ENCODE assay signal across 8 cellular contexts in genomic region chr6:75208564-75209431, GRCh38. TPM values are rescaled to one million over a fixed set of nuclear protein-coding genes. Genes with fewer than 3 reads are reported as not detected.
A peak's percentile ranks its signal among the peaks of the same experiment; 100 is the strongest.
DNase-seq lines count a peak whose midpoint lies in the region; ATAC-seq, FAIRE-seq and TF ChIP-seq lines count a peak whose summit lies in the region.

No MANE protein-coding gene starts in this region.

- FAIRE-seq in HepG2 (lab: Jason Lieb, UNC), result peak; percentile 67

- H3K4me1 ChIP-seq in HepG2 (ENCODE audit: insufficient read depth, low read length), result no peaks in the 10 kb centered on the region; the same call in 1 of the 2 replicates

- 4% methylated on average over 26 of the region's 26 CpGs for WGBS in HepG2 (ENCODE audit: low lambda C conversion rate)

- TF ChIP-seq CTCF in choroid plexus epithelial cell (conservative IDR thresholded peaks at IDR 0.05; ENCODE audit: low read depth, low read length) (peak; percentile 92), HepG2 (CRISPR knock-in tag; IDR thresholded peaks at IDR 0.05) (peak; percentile 89)

- no peak overlapping the region for H3K27ac ChIP-seq in HepG2 (ENCODE audit: extremely low read length, insufficient read depth, low read length)

- H3K4me2 ChIP-seq in HepG2 (ENCODE audit: low read depth, low read length), result peak overlapping the region; percentile 15; the same call in 1 of the 2 replicates

- peak overlapping the region; percentile 40 for H3K4me3 ChIP-seq in choroid plexus epithelial cell (ENCODE audit: low read depth, low read length)
- no peak overlapping the region for H3K4me3 ChIP-seq in HepG2 (replicated peaks in 1 of 3; ENCODE audit: insufficient read depth in 1 of 3, low read depth in 2 of 3, low read length in 3 of 3)

- CTCF ChIA-PET in HepG2 (lab: Yijun Ruan, JAX; ENCODE audit: low intra/inter-chr PET ratio, low total read pairs), result interaction anchor here (1.0 to 1.8 kb wide), 9 partner anchors 307 to 1470 kb away, joined by 3 to 11 read pairs (median 6); no protein-coding TSS in a partner anchor

- ATAC-seq in GM18907 (IDR thresholded peaks at IDR 0.05; ENCODE audit: unreplicated experiment) (peak; percentile 82), HG03139 (IDR thresholded peaks at IDR 0.05; ENCODE audit: unreplicated experiment) (peak; percentile 78), HepG2 (peak; percentile 91)

- H4K20me1 ChIP-seq in HepG2 (ENCODE audit: insufficient read depth, low read length), result no peaks in the 10 kb centered on the region

- no peak overlapping the region for H2AFZ ChIP-seq in HepG2 (ENCODE audit: low read length)

- peak; percentile 80 for TF ChIP-seq RAD21 in HepG2 (CRISPR knock-in tag; IDR thresholded peaks at IDR 0.05)

- intact Hi-C loops in HepG2 (cut with micrococcal nuclease; ENCODE audit: unreplicated experiment), result loop anchor here (1.0 to 10.0 kb wide), 7 partner anchors 144 to 1354 kb away; no protein-coding TSS in a partner anchor

- H3K9ac ChIP-seq in HepG2 (ENCODE audit: insufficient read depth, low read depth, low read length), result no peak overlapping the region

- no peaks in the 10 kb centered on the region for H3K9me3 ChIP-seq in HepG2 (ENCODE audit: low read length)

- TF ChIP-seq EP300 in HepG2 (IDR thresholded peaks at IDR 0.05; ENCODE audit: low read depth in 2 of 2, low read length in 2 of 2) (no peak), HepG2 (CRISPR knock-in tag; IDR thresholded peaks at IDR 0.05; ENCODE audit: borderline replicate concordance) (no peak)

- TF ChIP-seq POLR2A in HepG2 (IDR thresholded peaks at IDR 0.05; ENCODE audit: insufficient read depth in 1 of 2, low read depth in 2 of 2, low read length in 2 of 2), result no peak

- H3K79me2 ChIP-seq in HepG2 (ENCODE audit: insufficient read depth, low read length), result no peaks in the 10 kb centered on the region

- H3K36me3 ChIP-seq in HepG2 (replicated peaks in 1 of 2; ENCODE audit: control insufficient read depth in 1 of 2, insufficient read depth in 2 of 2, low read length in 2 of 2), result no peaks in the 10 kb centered on the region

- POLR2A ChIA-PET in HepG2 (lab: Yijun Ruan, JAX), result no interaction called here

- DNase-seq in AG20443 (ENCODE audit: low spot score) (peak; percentile 77), NCI-H2227 treated with DMSO at 0.1 percent for 48 hours (lab: John Stamatoyannopoulos, UW) (peak; percentile 57), choroid plexus epithelial cell (ENCODE audit: low read depth) (peak; percentile 90), HepG2 (ENCODE audit: low spot score) (peak; percentile 58)
- DNase-seq in activated CD4-positive, CD25-positive, alpha-beta regulatory T cell treated with anti-CD3 and anti-CD28 coated beads, Interleukin-2, amount 50 U/mL, for 72 hours, result peak; percentile 80
- peak; percentile 73 to 82 for DNase-seq in stimulated activated CD4-positive, alpha-beta T cell treated with anti-CD3 and anti-CD28 coated beads, Interleukin-4, amount 100 ng/mL, for 48 hours (ENCODE audit: low read depth in 2 of 2)

- peaks cover 5 to 48% of the 10 kb centered on the region in 2 experiments; a peak in 4 of 5 replicates for H3K27me3 ChIP-seq in HepG2 (ENCODE audit: control insufficient read depth in 1 of 2, insufficient read depth in 2 of 2, low read length in 2 of 2)

- no TSS peak for BruUV-seq in HepG2 (replicated peaks; lab: Mats Ljungman, UMichigan)

- in situ Hi-C loops in HepG2 (cut with HindIII; ENCODE audit: extremely low pct_ligation_motif_present, low pct_unique_long_range_greater_than_20kb), result loop anchor here (10.0 to 25.0 kb wide), 6 partner anchors 454 to 1471 kb away; no protein-coding TSS in a partner anchor

TF ChIP-seq in HepG2, 621 proteins besides CTCF, POLR2A, EP300 and RAD21 (continues in another document):
- TF ChIP-seq STAG1 (CRISPR knock-in tag; IDR thresholded peaks at IDR 0.05) (peak; percentile 92), ZBTB43 (CRISPR knock-in tag; conservative IDR thresholded peaks at IDR 0.05) (no peak), MBD4 (IDR thresholded peaks at IDR 0.05; ENCODE audit: borderline replicate concordance, low read length) (no peak)

RNA-seq across cellular contexts. Expression of gene COL12A1, which starts 2.9 kb away (rescaled TPM):
- 0.02 TPM in 1 of 2 replicates, not detected in the other for total RNA-seq in HepG2 (2016; rRNA removed; fragmentation: Illumina TruSeq; extraction: Trizol)
- not detected in 2 replicates for total RNA-seq in HepG2 (2016; cell fraction: cytosol; rRNA removed; fragmentation: Illumina TruSeq; extraction: Trizol; ENCODE audit: low read depth)
- not detected in 2 replicates for total RNA-seq in HepG2 (2016; cell fraction: insoluble cytoplasmic fraction; rRNA removed; fragmentation: Illumina TruSeq; extraction: Trizol)
- total RNA-seq in HepG2 (2016; cell fraction: membrane; rRNA removed; fragmentation: Illumina TruSeq; extraction: Trizol), result not detected in 2 replicates
- total RNA-seq in HepG2 (2016; cell fraction: nucleus; rRNA removed; fragmentation: Illumina TruSeq; extraction: Trizol), result 0.06 TPM in 1 of 2 replicates, not detected in the other
- 0.20 TPM in 1 of 2 replicates, not detected in the other for polyA plus RNA-seq in HepG2 (2011; rRNA removed)
- 0.01 TPM in 1 of 2 replicates, not detected in the other for polyA plus RNA-seq in HepG2 (2011; cell fraction: cytosol; rRNA removed)
- 0.07 TPM in 1 of 2 replicates, not detected in the other for polyA plus RNA-seq in HepG2 (2011; cell fraction: nucleus; rRNA removed)
- polyA plus RNA-seq in HepG2 (2012), result 0.01 TPM in 1 of 2 replicates, not detected in the other
- not detected in 2 replicates for polyA plus RNA-seq in HepG2 (2016; cell fraction: cytosol; fragmentation: Illumina TruSeq; extraction: Trizol; ENCODE audit: low read depth)
- not detected in 2 replicates for polyA plus RNA-seq in HepG2 (2016; cell fraction: insoluble cytoplasmic fraction; fragmentation: Illumina TruSeq; extraction: Trizol; ENCODE audit: low read depth)
- not detected in 2 replicates for polyA plus RNA-seq in HepG2 (2016; cell fraction: membrane; fragmentation: Illumina TruSeq; extraction: Trizol; ENCODE audit: low read depth)
- polyA plus RNA-seq in HepG2 (2016; cell fraction: nucleus; fragmentation: Illumina TruSeq; extraction: Trizol; ENCODE audit: insufficient read depth, low read depth), result 0.12 TPM in 1 of 2 replicates, not detected in the other
- 328 TPM in 1 of 2 replicates, not detected in the other for polyA minus RNA-seq in HepG2 (2011; rRNA and poly(A)+ RNA removed; ENCODE audit: low replicate concordance)
- polyA minus RNA-seq in HepG2 (2011; cell fraction: cytosol; rRNA and poly(A)+ RNA removed), result 0.79 and 2.3 TPM in 2 replicates
- polyA minus RNA-seq in HepG2 (2011; cell fraction: nucleus; rRNA and poly(A)+ RNA removed), result 0.12 and 0.77 TPM in 2 replicates

RNA-seq across cellular contexts. Expression of gene COX7A2, which starts 34.8 kb away (rescaled TPM):
- total RNA-seq in HepG2 (2016; rRNA removed; fragmentation: Illumina TruSeq; extraction: Trizol), result 481 and 556 TPM in 2 replicates
- total RNA-seq in HepG2 (2016; cell fraction: cytosol; rRNA removed; fragmentation: Illumina TruSeq; extraction: Trizol; ENCODE audit: low read depth), result 280 and 328 TPM in 2 replicates
- 517 and 605 TPM in 2 replicates for total RNA-seq in HepG2 (2016; cell fraction: insoluble cytoplasmic fraction; rRNA removed; fragmentation: Illumina TruSeq; extraction: Trizol)
- 294 and 325 TPM in 2 replicates for total RNA-seq in HepG2 (2016; cell fraction: membrane; rRNA removed; fragmentation: Illumina TruSeq; extraction: Trizol)
- 231 and 261 TPM in 2 replicates for total RNA-seq in HepG2 (2016; cell fraction: nucleus; rRNA removed; fragmentation: Illumina TruSeq; extraction: Trizol)
- 311 and 407 TPM in 2 replicates for polyA plus RNA-seq in HepG2 (2011; rRNA removed)
- 137 and 186 TPM in 2 replicates for polyA plus RNA-seq in HepG2 (2011; cell fraction: cytosol; rRNA removed)
- polyA plus RNA-seq in HepG2 (2011; cell fraction: nucleus; rRNA removed), result 59.1 and 61.9 TPM in 2 replicates
- polyA plus RNA-seq in HepG2 (2012), result 241 and 395 TPM in 2 replicates
- 218 and 256 TPM in 2 replicates for polyA plus RNA-seq in HepG2 (2016; cell fraction: cytosol; fragmentation: Illumina TruSeq; extraction: Trizol; ENCODE audit: low read depth)
- 311 and 334 TPM in 2 replicates for polyA plus RNA-seq in HepG2 (2016; cell fraction: insoluble cytoplasmic fraction; fragmentation: Illumina TruSeq; extraction: Trizol; ENCODE audit: low read depth)
- polyA plus RNA-seq in HepG2 (2016; cell fraction: membrane; fragmentation: Illumina TruSeq; extraction: Trizol; ENCODE audit: low read depth), result 165 and 228 TPM in 2 replicates
- polyA plus RNA-seq in HepG2 (2016; cell fraction: nucleus; fragmentation: Illumina TruSeq; extraction: Trizol; ENCODE audit: insufficient read depth, low read depth), result 278 and 326 TPM in 2 replicates
- 63.3 and 108 TPM in 2 replicates for polyA minus RNA-seq in HepG2 (2011; rRNA and poly(A)+ RNA removed; ENCODE audit: low replicate concordance)
- 36.2 and 38.6 TPM in 2 replicates for polyA minus RNA-seq in HepG2 (2011; cell fraction: cytosol; rRNA and poly(A)+ RNA removed)
- 17.8 and 18.6 TPM in 2 replicates for polyA minus RNA-seq in HepG2 (2011; cell fraction: nucleus; rRNA and poly(A)+ RNA removed)
